ENCODE assay signal across 6 cellular contexts in genomic region chr12:117490130-117490529, GRCh38.
"Had no signal": no experiment of that assay in that cellular context is flagged by ENCODE, and none has a peak within 500 bp of the region (broad histone marks: within the 10 kb centered on the region; RNA-seq: fewer than 3 reads in every experiment).

No MANE protein-coding gene starts in this region.

- FAIRE-seq: HTR-8/SVneo had no signal

- H3K9ac ChIP-seq: KMS-11 had no signal

- DNase-seq: IMR-90, KBM-7, KG1 had no signal

- H3K4me2 ChIP-seq: KMS-11 had no signal

- H3K27ac ChIP-seq: HL-60, KMS-11 had no signal
